Comparison of ENCODE assay signal across 14 cellular contexts in genomic region chr2:101087638-101088037, GRCh38.
"Had no signal": no experiment of that assay in that cellular context is flagged by ENCODE, and none has a peak within 500 bp of the region (broad histone marks: within the 10 kb centered on the region; RNA-seq: fewer than 3 reads in every experiment).

No MANE protein-coding gene starts in this region.

- H3K4me3 Mint-ChIP-seq: endodermal cell, type B pancreatic cell had no signal

- DNase-seq: activated naive CD4-positive, alpha-beta T cell; activated T-cell treated with anti-CD3 and anti-CD28 coated beads for 4 hours; aorta; endodermal cell; erythroblast; glutamatergic neuron; kidney glomerular epithelial cell; left ventricle myocardium superior; stimulated activated CD4-positive, alpha-beta T cell treated with anti-CD3 and anti-CD28 coated beads, Interleukin-2, amount 100 ng/mL, for 48 hours; stimulated activated naive CD4-positive, alpha-beta T cell; substantia nigra; T-helper 9 cell had no signal

- H3K4me1 Mint-ChIP-seq: endodermal cell had no signal

- H3K27ac Mint-ChIP-seq: endodermal cell, type B pancreatic cell had no signal

- H3K27me3 Mint-ChIP-seq: type B pancreatic cell had no signal

- H3K9me3 Mint-ChIP-seq: endodermal cell, type B pancreatic cell had no signal

- ATAC-seq: activated CD4-positive, CD25-positive, alpha-beta regulatory T cell treated with anti-CD3 and anti-CD28 coated beads, Interleukin-2, amount 50 U/mL, for 24 hours; left ventricle myocardium superior had no signal
